Comparison of ENCODE assay signal across 5 cellular contexts in genomic region chr20:24920706-24921105, GRCh38. TPM values are rescaled to one million over a fixed set of nuclear protein-coding genes. Genes with fewer than 3 reads are reported as not detected.
"Had no signal": no experiment of that assay in that cellular context is flagged by ENCODE, and none has a peak within 500 bp of the region (broad histone marks: within the 10 kb centered on the region; RNA-seq: fewer than 3 reads in every experiment).

No MANE protein-coding gene starts in this region.

RNA-seq across cellular contexts. Expression of gene CST7, which starts 28.4 kb away (rescaled TPM):
- total RNA-seq: mesothelial cell of epicardium, neural crest cell, osteoblast, smooth muscle cell, urinary bladder had no signal
